In the genomic region with DNA sequence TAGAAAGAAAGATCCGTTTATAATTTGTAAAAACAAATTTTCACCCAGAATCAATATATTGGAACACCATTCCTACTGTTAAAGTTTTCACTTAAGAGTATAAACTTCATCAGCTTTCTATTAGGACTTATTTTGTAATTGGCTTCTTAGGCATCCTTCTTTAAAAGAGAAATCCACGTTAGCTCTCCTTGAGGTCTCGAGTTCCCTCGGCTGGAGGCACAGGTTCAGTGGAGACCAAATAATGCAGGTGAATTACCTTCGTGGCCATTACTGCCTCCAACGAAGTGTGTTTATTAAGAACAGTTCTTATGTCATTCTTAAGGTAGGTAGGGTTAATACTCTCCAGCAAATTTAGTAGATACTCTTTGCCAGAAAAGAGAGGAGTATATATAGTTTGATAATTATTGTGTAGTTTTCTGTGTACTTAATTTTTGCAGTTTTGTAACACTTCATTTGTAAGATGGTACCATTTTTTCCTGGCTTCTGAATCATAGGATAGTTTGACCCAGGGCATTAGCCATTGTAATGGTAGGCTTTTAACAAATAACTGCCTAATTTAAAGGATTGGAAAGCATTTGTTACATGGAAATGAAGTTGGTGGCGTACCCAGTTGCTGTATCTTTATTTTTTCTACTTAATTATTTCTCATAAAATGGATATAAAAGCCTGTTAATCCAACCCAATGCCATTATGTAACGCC, we compare ENCODE assay signal across 8 cellular contexts. TPM values are rescaled to one million over a fixed set of nuclear protein-coding genes. Genes with fewer than 3 reads are reported as not detected.
DNase-seq lines count a peak whose midpoint lies in the region; ATAC-seq lines count a peak whose summit lies in the region.

No MANE protein-coding gene starts in this region.

- H3K4me1 ChIP-seq in adipocyte (ENCODE audit: control insufficient read depth, insufficient read depth, low read length) (peaks cover 20% of the 10 kb centered on the region), thymus (ENCODE audit: control insufficient read depth, insufficient read depth, low read length) (peaks cover 9% of the 10 kb centered on the region)

- H3K27me3 Mint-ChIP-seq in activated CD8-positive, alpha-beta memory T cell treated with anti-CD3 and anti-CD28 coated beads, Interleukin-2, amount 10 ng/mL, durations not matched to agents 7 days and 5 days = no peaks in the 10 kb centered on the region

- peak overlapping the region; percentile 85 for H3K27ac ChIP-seq in layer of hippocampus (ENCODE audit: low read depth, low read length)
- peak overlapping the region; percentile 15 for H3K27ac ChIP-seq in thymus (ENCODE audit: low read depth)

- no peaks in the 10 kb centered on the region for H3K9me3 ChIP-seq in adipocyte (ENCODE audit: control insufficient read depth, low read length)
- no peaks in the 10 kb centered on the region for H3K9me3 ChIP-seq in thymus (ENCODE audit: control insufficient read depth)

- no peaks in the 10 kb centered on the region for H3K9me3 Mint-ChIP-seq in activated CD8-positive, alpha-beta memory T cell treated with anti-CD3 and anti-CD28 coated beads, Interleukin-2, amount 10 ng/mL, durations not matched to agents 7 days and 5 days (ENCODE audit: low read depth)

- no peak for DNase-seq in activated CD8-positive, alpha-beta memory T cell treated with anti-CD3 and anti-CD28 coated beads, Interleukin-2, amount 10 ng/mL, durations not matched to agents 7 days and 5 days
- no peak for DNase-seq in activated CD8-positive, alpha-beta memory T cell treated with anti-CD3 and anti-CD28 coated beads, Interleukin-2, amount 50 U/mL, for 48 hours
- no peak for DNase-seq in adipocyte (ENCODE audit: low read depth)
- no peak for DNase-seq in stimulated activated CD4-positive, alpha-beta T cell treated with anti-CD3 and anti-CD28 coated beads, Interleukin-15, amount 100 ng/mL, for 24 hours
- no peak for DNase-seq in NCI-H2107 treated with DMSO at 0.1 percent for 48 hours (lab: John Stamatoyannopoulos, UW; ENCODE audit: unreplicated experiment)

- peak overlapping the region; percentile 99 for H3K27ac Mint-ChIP-seq in activated CD8-positive, alpha-beta memory T cell treated with anti-CD3 and anti-CD28 coated beads, Interleukin-2, amount 10 ng/mL, durations not matched to agents 7 days and 5 days

- peak overlapping the region; percentile 76 for H3K9ac ChIP-seq in adipocyte (ENCODE audit: low read length)

- H3K36me3 Mint-ChIP-seq in activated CD8-positive, alpha-beta memory T cell treated with anti-CD3 and anti-CD28 coated beads, Interleukin-2, amount 10 ng/mL, durations not matched to agents 7 days and 5 days = peaks cover 53% of the 10 kb centered on the region

- CTCF ChIA-PET in activated CD8-positive, alpha-beta memory T cell treated with anti-CD3 and anti-CD28 coated beads, Interleukin-2, amount 10 ng/mL, durations not matched to agents 7 days and 5 days (lab: Charles Lee) = interaction anchor here (0.9 to 4.8 kb wide), 14 partner anchors 9 to 445 kb away, joined by 3 to 46 read pairs (median 7); partner anchors contain the start of genes EFCAB11 and NRDE2

- ATAC-seq in activated CD8-positive, alpha-beta memory T cell treated with anti-CD3 and anti-CD28 coated beads, Interleukin-2, amount 10 ng/mL, durations not matched to agents 7 days and 5 days = no peak
- ATAC-seq in GM21447 (IDR thresholded peaks at IDR 0.05; ENCODE audit: unreplicated experiment) = no peak

- H3K4me1 Mint-ChIP-seq in activated CD8-positive, alpha-beta memory T cell treated with anti-CD3 and anti-CD28 coated beads, Interleukin-2, amount 10 ng/mL, durations not matched to agents 7 days and 5 days = peaks cover 48% of the 10 kb centered on the region

- H3K36me3 ChIP-seq in adipocyte (ENCODE audit: control insufficient read depth, insufficient read depth, low read length, severe bottlenecking) (peaks cover 39% of the 10 kb centered on the region), thymus (ENCODE audit: control insufficient read depth, insufficient read depth) (peaks cover 33% of the 10 kb centered on the region)

- 57% methylated on average over 8 of the region's 8 CpGs for WGBS in thymus

- peak overlapping the region; percentile 99 for H3K4me3 Mint-ChIP-seq in activated CD8-positive, alpha-beta memory T cell treated with anti-CD3 and anti-CD28 coated beads, Interleukin-2, amount 10 ng/mL, durations not matched to agents 7 days and 5 days

- H3K27me3 ChIP-seq in adipocyte (replicated peaks; ENCODE audit: control insufficient read depth, insufficient read depth, low read length) = no peaks in the 10 kb centered on the region
- H3K27me3 ChIP-seq in layer of hippocampus (ENCODE audit: control insufficient read depth, insufficient read depth, low read length) = no peaks in the 10 kb centered on the region
- no peaks in the 10 kb centered on the region for H3K27me3 ChIP-seq in thymus (ENCODE audit: control insufficient read depth, insufficient read depth)

- H3K4me3 ChIP-seq in adipocyte (ENCODE audit: low read length) (peak overlapping the region; percentile 91), thymus (ENCODE audit: low read length) (peak overlapping the region; percentile 93)

RNA-seq across cellular contexts. Expression of gene CALM1, which starts 2.2 kb away (rescaled TPM):
- total RNA-seq in activated CD8-positive, alpha-beta memory T cell treated with anti-CD3 and anti-CD28 coated beads, Interleukin-2, amount 10 ng/mL, durations not matched to agents 7 days and 5 days = 100 to 1,000 TPM; 634 to 673 TPM
- polyA plus RNA-seq in thymus = 302 TPM
